Comparison of ENCODE assay signal across 8 cellular contexts in genomic region chr15:90883526-90883931, GRCh38. TPM values are rescaled to one million over a fixed set of nuclear protein-coding genes. Genes with fewer than 3 reads are reported as not detected.
DNase-seq lines count a peak whose midpoint lies in the region; ATAC-seq and TF ChIP-seq lines count a peak whose summit lies in the region.
"Had no signal": no experiment of that assay in that cellular context is flagged by ENCODE, and none has a peak within 500 bp of the region (broad histone marks: within the 10 kb centered on the region; RNA-seq: fewer than 3 reads in every experiment).

No MANE protein-coding gene starts in this region.

- no peak for TF ChIP-seq CTCF in IMR-90 (conservative IDR thresholded peaks at IDR 0.05; ENCODE audit: low read depth, low read length)
- no peak for TF ChIP-seq CTCF in brain (conservative IDR thresholded peaks at IDR 0.05)
- TF ChIP-seq CTCF in lower lobe of right lung (IDR thresholded peaks at IDR 0.05): no peak
- no peak for TF ChIP-seq CTCF in PC-3 (conservative IDR thresholded peaks at IDR 0.05; ENCODE audit: low read depth, low read length)

- ATAC-seq in IMR-90 (ENCODE audit: low read depth): no peak
- no peak for ATAC-seq in lower lobe of right lung
- no peak for ATAC-seq in PC-3
- ATAC-seq in GM19035 (IDR thresholded peaks at IDR 0.05; ENCODE audit: unreplicated experiment): no peak

- DNase-seq in IMR-90: no peak
- DNase-seq in lower lobe of right lung: no peak
- DNase-seq in PC-3: no peak
- no peak for DNase-seq in NCI-H446 (lab: John Stamatoyannopoulos, UW)
- DNase-seq: activated CD8-positive, alpha-beta memory T cell treated with anti-CD3 and anti-CD28 coated beads, Interleukin-2, amount 50 U/mL, for 48 hours had no signal

- H3K4ac ChIP-seq in IMR-90 (ENCODE audit: low read depth, low read length): peak overlapping the region; percentile 71

- H2BK15ac ChIP-seq in IMR-90 (ENCODE audit: low read depth, low read length): no peak overlapping the region

- H3K79me1 ChIP-seq in IMR-90 (ENCODE audit: low read depth in 1 of 2, low read length in 2 of 2): peaks cover 9 to 16% of the 10 kb centered on the region in 2 experiments; a peak in 3 of 4 replicates

- H3K4me3 ChIP-seq in IMR-90 (ENCODE audit: insufficient read depth, low read depth, low read length) (no peak overlapping the region), lower lobe of right lung (peak overlapping the region; percentile 77), stomach smooth muscle (ENCODE audit: low read length in 2 of 2) (peak overlapping the region; percentile 62 to 73), PC-3 (ENCODE audit: low read length) (no peak overlapping the region)

- H4K8ac ChIP-seq in IMR-90 (ENCODE audit: low read depth in 2 of 2, low read length in 2 of 2): peak overlapping the region; percentile 93 to 99; a peak in 3 of 4 replicates

- no peaks in the 10 kb centered on the region for H3F3A ChIP-seq in PC-3 (ENCODE audit: low read length, unreplicated experiment)

- peak overlapping the region; percentile 98 for H2AFZ ChIP-seq in IMR-90 (replicated peaks; ENCODE audit: low read length, poor library complexity)
- no peak overlapping the region for H2AFZ ChIP-seq in PC-3 (ENCODE audit: low read length)

- H4K5ac ChIP-seq in IMR-90 (ENCODE audit: low read depth, low read length): peak overlapping the region; percentile 74

- H3K9ac ChIP-seq in IMR-90 (ENCODE audit: low read depth, low read length) (peak overlapping the region; percentile 17), stomach smooth muscle (ENCODE audit: low read length in 2 of 2) (peak overlapping the region; percentile 73 to 87), PC-3 (ENCODE audit: low read length) (no peak overlapping the region)

- in situ Hi-C loops in IMR-90 (cut with MboI; ENCODE audit: low sequenced_read_pairs): loop anchor here (10.0 to 25.0 kb wide), 2 partner anchors 389 to 571 kb away; no protein-coding TSS in a partner anchor

- dilution Hi-C loops in IMR-90 (cut with HindIII; ENCODE audit: low sequenced_read_pairs, unreplicated experiment): no loop called here

- H3K27ac ChIP-seq in IMR-90 (ENCODE audit: insufficient read depth, low read length): peak overlapping the region; percentile 67
- peak overlapping the region; percentile 97 for H3K27ac ChIP-seq in lower lobe of right lung
- peak overlapping the region; percentile 90 for H3K27ac ChIP-seq in stomach smooth muscle (ENCODE audit: low read length)
- no peak overlapping the region for H3K27ac ChIP-seq in PC-3 (ENCODE audit: low read length)

- no peak for TF ChIP-seq POLR2A in IMR-90 (IDR thresholded peaks at IDR 0.05; ENCODE audit: low read depth, low read length)

- H2BK120ac ChIP-seq in IMR-90 (ENCODE audit: low read depth, low read length): no peak overlapping the region

- H2BK20ac ChIP-seq in IMR-90 (ENCODE audit: low read depth, low read length): no peak overlapping the region

- no peak overlapping the region for H3K23ac ChIP-seq in IMR-90 (ENCODE audit: low read depth, low read length)

- H2AK9ac ChIP-seq in IMR-90 (replicated peaks; ENCODE audit: low read depth, low read length, poor library complexity): peak overlapping the region; percentile 20

- H3K4me1 ChIP-seq in IMR-90 (ENCODE audit: control insufficient read depth, insufficient read depth, low read length) (peaks cover 16% of the 10 kb centered on the region), lower lobe of right lung (peaks cover 38% of the 10 kb centered on the region), stomach smooth muscle (ENCODE audit: control insufficient read depth, insufficient read depth, low read length) (peaks cover 40% of the 10 kb centered on the region), PC-3 (ENCODE audit: insufficient read depth, low read length) (no peaks in the 10 kb centered on the region)

- H4K20me1 ChIP-seq in IMR-90 (ENCODE audit: insufficient read depth, low read length): no peaks in the 10 kb centered on the region
- no peaks in the 10 kb centered on the region for H4K20me1 ChIP-seq in PC-3 (ENCODE audit: low read length)

- H3K9me2 ChIP-seq in PC-3 (replicated peaks; ENCODE audit: low read length): no peaks in the 10 kb centered on the region

- H3K4me1 Mint-ChIP-seq in brain: peaks cover 10% of the 10 kb centered on the region

- CTCF ChIA-PET in IMR-90 (lab: Yijun Ruan, JAX) (no interaction called here), PC-3 (lab: Charles Lee) (no interaction called here)

- H3K9me1 ChIP-seq in IMR-90 (ENCODE audit: insufficient read depth, low read length): no peaks in the 10 kb centered on the region

- H3K36me3 ChIP-seq in IMR-90 (ENCODE audit: control insufficient read depth, insufficient read depth, low read length): peaks cover 33% of the 10 kb centered on the region; the same call in 1 of the 2 replicates
- peaks cover 59% of the 10 kb centered on the region for H3K36me3 ChIP-seq in lower lobe of right lung
- H3K36me3 ChIP-seq in stomach smooth muscle (ENCODE audit: control insufficient read depth in 2 of 2, insufficient read depth in 2 of 2, low read length in 2 of 2): peaks cover 13 to 34% of the 10 kb centered on the region in 2 donors
- no peaks in the 10 kb centered on the region; the same call in none of the 2 replicates for H3K36me3 ChIP-seq in PC-3 (ENCODE audit: low read depth, low read length)

- H3K4me3 Mint-ChIP-seq in brain: no peak overlapping the region

- H3K4me2 ChIP-seq in IMR-90 (ENCODE audit: low read depth, low read length) (no peak overlapping the region; the same call in 1 of the 2 replicates), PC-3 (ENCODE audit: low read length) (no peak overlapping the region)

- no peaks in the 10 kb centered on the region for H3K9me3 Mint-ChIP-seq in brain

- peak overlapping the region in 4 of 5 experiments; percentile 50 to 66 (median 60) for H3K27ac Mint-ChIP-seq in brain

- WGBS in IMR-90 (ENCODE audit: extremely low coverage in 2 of 2, insufficient read length in 1 of 2), 2 experiments: no CpG with 5 or more reads among the region's 5 CpGs

- no peak overlapping the region; the same call in 1 of the 2 replicates for H3K18ac ChIP-seq in IMR-90 (ENCODE audit: low read depth, low read length)

- no TSS peak for BruUV-seq in IMR-90 (replicated peaks; lab: Mats Ljungman, UMichigan)
- BruUV-seq in PC-3 (replicated peaks; lab: Mats Ljungman, UMichigan): no TSS peak

- H3K79me2 ChIP-seq in PC-3 (ENCODE audit: low read length): no peaks in the 10 kb centered on the region

- H3K9me3 ChIP-seq in IMR-90 (ENCODE audit: control insufficient read depth, insufficient read depth, low read length) (no peaks in the 10 kb centered on the region), lower lobe of right lung (no peaks in the 10 kb centered on the region), stomach smooth muscle (ENCODE audit: control insufficient read depth in 2 of 2, low read length in 2 of 2) (no peaks in the 10 kb centered on the region), PC-3 (ENCODE audit: low read length) (no peaks in the 10 kb centered on the region)

- POLR2A ChIA-PET in IMR-90 (lab: Charles Lee; ENCODE audit: unreplicated experiment): no interaction called here
- POLR2A ChIA-PET in PC-3 (lab: Charles Lee; ENCODE audit: unreplicated experiment): no interaction called here

- H2AK5ac ChIP-seq in IMR-90 (ENCODE audit: low read depth, low read length): peak overlapping the region; percentile 65; the same call in 1 of the 2 replicates

- H3K14ac ChIP-seq in IMR-90 (replicated peaks; ENCODE audit: low read depth, low read length): peak overlapping the region; percentile 60; the same call in 1 of the 2 replicates

- peaks cover 13% of the 10 kb centered on the region for H3K36me3 Mint-ChIP-seq in brain

- peaks cover 5% of the 10 kb centered on the region for H3K27me3 Mint-ChIP-seq in brain

- no peak overlapping the region; the same call in 1 of the 2 replicates for H3K56ac ChIP-seq in IMR-90 (ENCODE audit: extremely low read depth, insufficient read depth, low read length)

- peak overlapping the region; percentile 25; the same call in 1 of the 2 replicates for H4K91ac ChIP-seq in IMR-90 (ENCODE audit: insufficient read depth, low read depth, low read length)

- no peak for TF ChIP-seq RAD21 in IMR-90 (IDR thresholded peaks at IDR 0.05; ENCODE audit: low read length)

- intact Hi-C loops in IMR-90 (cut with micrococcal nuclease) (no loop called here), lower lobe of right lung (cut with DNase I) (no loop called here), PC-3 (cut with micrococcal nuclease) (no loop called here)

- H3K27me3 ChIP-seq in IMR-90 (ENCODE audit: control insufficient read depth, insufficient read depth, low read length) (no peaks in the 10 kb centered on the region), lower lobe of right lung (ENCODE audit: low read depth) (no peaks in the 10 kb centered on the region), stomach smooth muscle (ENCODE audit: control insufficient read depth in 1 of 2, insufficient read depth in 2 of 2, low read length in 2 of 2) (no peaks in the 10 kb centered on the region), PC-3 (ENCODE audit: low read length) (no peaks in the 10 kb centered on the region)

- no peak overlapping the region for H2BK5ac ChIP-seq in IMR-90 (ENCODE audit: low read depth, low read length, poor library complexity, severe bottlenecking)

RNA-seq across cellular contexts. Expression of gene FES, which starts 0.8 kb away (rescaled TPM):
- total RNA-seq in IMR-90 (2012; rRNA removed): 9.7 and 11.7 TPM in 2 replicates
- polyA plus RNA-seq in IMR-90 (2012; rRNA removed): 10.5 and 12.5 TPM in 2 replicates
- polyA plus RNA-seq in IMR-90 (2012; cell fraction: cytosol; rRNA removed): 7.8 and 7.9 TPM in 2 replicates
- 61.9 and 147 TPM in 2 replicates for polyA plus RNA-seq in IMR-90 (2012; cell fraction: nucleus; rRNA removed; ENCODE audit: low replicate concordance)
- 4.1 TPM for polyA plus RNA-seq in brain (ENCODE audit: insufficient read depth, low read depth, low replicate concordance)
- total RNA-seq in lower lobe of right lung: 51.0 TPM
- 2.8 and 11.5 TPM in 2 replicates for total RNA-seq in PC-3 (2014; rRNA removed)

RNA-seq across cellular contexts. Expression of gene FURIN, which starts 15.1 kb away (rescaled TPM):
- total RNA-seq in IMR-90 (2012; rRNA removed) (30.8 and 34.8 TPM in 2 replicates), lower lobe of right lung (86.5 TPM), PC-3 (2014; rRNA removed) (39.1 and 44.2 TPM in 2 replicates)
- polyA plus RNA-seq in IMR-90 (2012; rRNA removed) (54.3 and 59.5 TPM in 2 replicates), brain (ENCODE audit: insufficient read depth, low read depth, low replicate concordance) (22.9 TPM)
- polyA plus RNA-seq in IMR-90 (2012; cell fraction: cytosol; rRNA removed): 63.9 and 93.8 TPM in 2 replicates
- polyA plus RNA-seq in IMR-90 (2012; cell fraction: nucleus; rRNA removed; ENCODE audit: low replicate concordance): 31.1 and 62.0 TPM in 2 replicates

RNA-seq across cellular contexts. Expression of gene MAN2A2, which starts 19.6 kb away (rescaled TPM):
- total RNA-seq in IMR-90 (2012; rRNA removed) (3.4 and 6.1 TPM in 2 replicates), lower lobe of right lung (96.9 TPM), PC-3 (2014; rRNA removed) (19.8 and 26.3 TPM in 2 replicates)
- polyA plus RNA-seq in IMR-90 (2012; rRNA removed) (52.5 and 55.5 TPM in 2 replicates), brain (ENCODE audit: insufficient read depth, low read depth, low replicate concordance) (58.2 TPM)
- 22.5 and 26.8 TPM in 2 replicates for polyA plus RNA-seq in IMR-90 (2012; cell fraction: cytosol; rRNA removed)
- 104 and 294 TPM in 2 replicates for polyA plus RNA-seq in IMR-90 (2012; cell fraction: nucleus; rRNA removed; ENCODE audit: low replicate concordance)

RNA-seq across cellular contexts. Expression of gene HDDC3, which starts 48.8 kb away (rescaled TPM):
- total RNA-seq in IMR-90 (2012; rRNA removed): 7.2 and 7.9 TPM in 2 replicates
- 10.7 and 10.8 TPM in 2 replicates for polyA plus RNA-seq in IMR-90 (2012; rRNA removed)
- 13.8 and 14.7 TPM in 2 replicates for polyA plus RNA-seq in IMR-90 (2012; cell fraction: cytosol; rRNA removed)
- polyA plus RNA-seq in IMR-90 (2012; cell fraction: nucleus; rRNA removed; ENCODE audit: low replicate concordance): 11.7 and 12.4 TPM in 2 replicates
- 19.8 TPM for polyA plus RNA-seq in brain (ENCODE audit: insufficient read depth, low read depth, low replicate concordance)
- 16.0 TPM for total RNA-seq in lower lobe of right lung
- 18.5 and 19.6 TPM in 2 replicates for total RNA-seq in PC-3 (2014; rRNA removed)

RNA-seq across cellular contexts. Expression of gene UNC45A, which starts 51.6 kb away (rescaled TPM):
- 85.3 and 100 TPM in 2 replicates for total RNA-seq in IMR-90 (2012; rRNA removed)
- polyA plus RNA-seq in IMR-90 (2012; rRNA removed): 68.9 and 77.5 TPM in 2 replicates
- 58.6 and 77.5 TPM in 2 replicates for polyA plus RNA-seq in IMR-90 (2012; cell fraction: cytosol; rRNA removed)
- polyA plus RNA-seq in IMR-90 (2012; cell fraction: nucleus; rRNA removed; ENCODE audit: low replicate concordance): 120 and 174 TPM in 2 replicates
- 85.1 TPM for polyA plus RNA-seq in brain (ENCODE audit: insufficient read depth, low read depth, low replicate concordance)
- total RNA-seq in lower lobe of right lung: 50.4 TPM
- total RNA-seq in PC-3 (2014; rRNA removed): 68.4 and 73.7 TPM in 2 replicates

Comparison
In these comparisons a context has a peak if more than half of its experiments do, and no peak if none do; other contexts are left out.
1. H3K4me3 ChIP-seq: peak in lower lobe of right lung (single experiment) and stomach smooth muscle (2 of 2); none in IMR-90 (single experiment) and PC-3 (single experiment).